Comparison of ENCODE assay signal across 20 cellular contexts in genomic region chr3:59277201-59277600, GRCh38.
"Had no signal": no experiment of that assay in that cellular context is flagged by ENCODE, and none has a peak within 500 bp of the region (broad histone marks: within the 10 kb centered on the region; RNA-seq: fewer than 3 reads in every experiment).

No MANE protein-coding gene starts in this region.

- DNase-seq: cortex of kidney; effector CD8-positive, alpha-beta T cell; effector memory CD8-positive, alpha-beta T cell; foreskin keratinocyte; glutamatergic neuron; head of caudate nucleus; heart right ventricle; hippocampal formation; left cardiac atrium; left lung; left ventricle myocardium superior; lower lobe of right lung; mesenchymal stem cell; mucosa of descending colon; naive B cell; naive thymus-derived CD8-positive, alpha-beta T cell had no signal

- H3K27me3 ChIP-seq: esophagus muscularis mucosa, foreskin keratinocyte, gastroesophageal sphincter, heart right ventricle, left lung had no signal

- H3K27ac ChIP-seq: esophagus muscularis mucosa, foreskin keratinocyte, gastroesophageal sphincter, heart right ventricle, left lung, lower lobe of right lung had no signal

- ATAC-seq: effector memory CD8-positive, alpha-beta T cell; foreskin keratinocyte; gastroesophageal sphincter; heart right ventricle; left cardiac atrium; left lung; left ventricle myocardium superior; lower lobe of right lung; mucosa of descending colon; naive thymus-derived CD8-positive, alpha-beta T cell had no signal

- H3K4me3 Mint-ChIP-seq: dendritic cell treated with granulocyte-macrophage colony-stimulating factor and Interleukin-4, amounts not matched to agents 40 ng/mL and 50 ng/mL, for 4 days; effector memory CD8-positive, alpha-beta T cell; mesothelial cell of epicardium; naive B cell; naive thymus-derived CD8-positive, alpha-beta T cell had no signal

- H3K4me3 ChIP-seq: esophagus muscularis mucosa, gastroesophageal sphincter, heart right ventricle, left lung, lower lobe of right lung, mucosa of descending colon had no signal

- H3K36me3 ChIP-seq: esophagus muscularis mucosa, gastroesophageal sphincter, heart right ventricle, left lung, lower lobe of right lung had no signal

- H3K4me1 Mint-ChIP-seq: mesothelial cell of epicardium, naive B cell had no signal

- H3K27ac Mint-ChIP-seq: dendritic cell treated with granulocyte-macrophage colony-stimulating factor and Interleukin-4, amounts not matched to agents 40 ng/mL and 50 ng/mL, for 4 days; effector memory CD8-positive, alpha-beta T cell; mesothelial cell of epicardium; naive B cell; naive thymus-derived CD8-positive, alpha-beta T cell had no signal

- H3K9me3 ChIP-seq: esophagus muscularis mucosa, gastroesophageal sphincter, heart right ventricle, left lung, lower lobe of right lung, mucosa of descending colon had no signal

- H3K4me1 ChIP-seq: esophagus muscularis mucosa, foreskin keratinocyte, gastroesophageal sphincter, heart right ventricle, left lung, lower lobe of right lung had no signal

- H3K27me3 Mint-ChIP-seq: dendritic cell treated with granulocyte-macrophage colony-stimulating factor and Interleukin-4, amounts not matched to agents 40 ng/mL and 50 ng/mL, for 4 days; effector memory CD8-positive, alpha-beta T cell; naive B cell had no signal

- H3K9me3 Mint-ChIP-seq: dendritic cell treated with granulocyte-macrophage colony-stimulating factor and Interleukin-4, amounts not matched to agents 40 ng/mL and 50 ng/mL, for 4 days; effector memory CD8-positive, alpha-beta T cell; mesothelial cell of epicardium; naive thymus-derived CD8-positive, alpha-beta T cell had no signal

- H3K36me3 Mint-ChIP-seq: mesothelial cell of epicardium; naive B cell; naive thymus-derived CD8-positive, alpha-beta T cell had no signal
